Comparison of ENCODE assay signal across 21 cellular contexts in the genomic region with DNA sequence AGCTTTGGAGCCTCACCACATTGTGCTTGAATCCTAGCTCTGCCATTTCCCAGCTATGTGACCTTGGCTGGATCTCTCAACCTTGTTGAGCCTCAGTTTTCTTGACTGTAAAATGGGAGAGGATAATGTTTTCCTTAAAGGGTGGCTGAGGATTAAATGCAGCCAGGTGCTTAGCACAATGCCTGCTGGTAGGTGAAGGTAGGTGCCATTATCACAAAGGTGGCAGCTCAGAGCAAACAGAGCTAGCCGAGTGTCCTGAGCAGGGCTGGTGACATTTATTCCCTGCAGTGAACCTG.
"Had no signal": no experiment of that assay in that cellular context is flagged by ENCODE, and none has a peak within 500 bp of the region (broad histone marks: within the 10 kb centered on the region; RNA-seq: fewer than 3 reads in every experiment).

No MANE protein-coding gene starts in this region.

- H3K4me3 Mint-ChIP-seq: activated CD8-positive, alpha-beta T cell treated with anti-CD3 and anti-CD28 coated beads, Interleukin-2, amount 10 ng/mL, durations not matched to agents 7 days and 5 days; activated naive CD4-positive, alpha-beta T cell treated with anti-CD3 and anti-CD28 coated beads, Interleukin-2, amount 50 U/mL, for 24 hours; activated T-helper 1 cell treated with anti-CD3 and anti-CD28 coated beads, Interleukin-12 subunit alpha, Interleukin-12 subunit beta, Interleukin-2, Interleukin-4 antibody, amounts not matched to agents 30 ng/mL and 10 ng/mL and 1 ng/mL, durations not matched to agents 14 hours and 24 hours and 36 hours; natural killer cell; stimulated activated naive B cell treated with anti-CD40 and anti-IgM and Interleukin-4, amounts not matched to agents 10 μg/mL and 1 μg/mL and 100 μg/mL, for 72 hours had no signal

- ATAC-seq: activated CD8-positive, alpha-beta T cell treated with anti-CD3 and anti-CD28 coated beads, Interleukin-2, amount 10 ng/mL, durations not matched to agents 7 days and 5 days; esophagus mucosa; natural killer cell; stimulated activated naive B cell treated with anti-CD40 and anti-IgM and Interleukin-4, amounts not matched to agents 10 μg/mL and 1 μg/mL and 100 μg/mL, for 72 hours; upper lobe of right lung had no signal

- H3K4me3 ChIP-seq: left ventricle myocardium inferior, smooth muscle cell, thoracic aorta, upper lobe of right lung had no signal

- H3K4me2 ChIP-seq: smooth muscle cell had no signal

- H3K9me3 Mint-ChIP-seq: activated naive CD4-positive, alpha-beta T cell treated with anti-CD3 and anti-CD28 coated beads, Interleukin-2, amount 50 U/mL, for 24 hours; activated T-helper 1 cell treated with anti-CD3 and anti-CD28 coated beads, Interleukin-12 subunit alpha, Interleukin-12 subunit beta, Interleukin-2, Interleukin-4 antibody, amounts not matched to agents 30 ng/mL and 10 ng/mL and 1 ng/mL, durations not matched to agents 14 hours and 24 hours and 36 hours; stimulated activated naive B cell treated with anti-CD40 and anti-IgM and Interleukin-4, amounts not matched to agents 10 μg/mL and 1 μg/mL and 100 μg/mL, for 72 hours had no signal

- FAIRE-seq: endothelial cell of umbilical vein, frontal cortex had no signal

- H3K36me3 Mint-ChIP-seq: activated naive CD4-positive, alpha-beta T cell treated with anti-CD3 and anti-CD28 coated beads, Interleukin-2, amount 50 U/mL, for 24 hours; natural killer cell; stimulated activated naive B cell treated with anti-CD40 and anti-IgM and Interleukin-4, amounts not matched to agents 10 μg/mL and 1 μg/mL and 100 μg/mL, for 72 hours had no signal

- H3K27ac ChIP-seq: brain microvascular endothelial cell, left ventricle myocardium inferior, thoracic aorta, upper lobe of right lung, VCaP had no signal

- H3K27me3 ChIP-seq: upper lobe of right lung had no signal

- DNase-seq: activated CD4-positive, alpha-beta T cell treated with anti-CD3 and anti-CD28 coated beads, Interleukin-2, amount 50 U/mL, for 1 hour; activated CD4-positive, CD25-positive, alpha-beta regulatory T cell treated with anti-CD3 and anti-CD28 coated beads, Interleukin-2, amount 50 U/mL, for 72 hours; activated CD8-positive, alpha-beta T cell treated with anti-CD3 and anti-CD28 coated beads, Interleukin-2, amount 10 ng/mL, durations not matched to agents 7 days and 5 days; activated gamma-delta T cell; anterior cingulate cortex; brain microvascular endothelial cell; central memory CD4-positive, alpha-beta T cell; effector memory CD4-positive, alpha-beta T cell; left ventricle myocardium inferior; natural killer cell; stimulated activated CD4-positive, alpha-beta T cell treated with anti-CD3 and anti-CD28 coated beads, Interleukin-15, amount 100 ng/mL, for 24 hours; stimulated activated naive B cell treated with anti-CD40 and anti-IgM and Interleukin-4, amounts not matched to agents 10 μg/mL and 1 μg/mL and 100 μg/mL, for 72 hours; upper lobe of right lung had no signal

- H3K4me1 Mint-ChIP-seq: activated naive CD4-positive, alpha-beta T cell treated with anti-CD3 and anti-CD28 coated beads, Interleukin-2, amount 50 U/mL, for 24 hours; natural killer cell; stimulated activated naive B cell treated with anti-CD40 and anti-IgM and Interleukin-4, amounts not matched to agents 10 μg/mL and 1 μg/mL and 100 μg/mL, for 72 hours had no signal

- H3K27ac Mint-ChIP-seq: activated CD8-positive, alpha-beta T cell treated with anti-CD3 and anti-CD28 coated beads, Interleukin-2, amount 10 ng/mL, durations not matched to agents 7 days and 5 days; activated naive CD4-positive, alpha-beta T cell treated with anti-CD3 and anti-CD28 coated beads, Interleukin-2, amount 50 U/mL, for 24 hours; activated T-helper 1 cell treated with anti-CD3 and anti-CD28 coated beads, Interleukin-12 subunit alpha, Interleukin-12 subunit beta, Interleukin-2, Interleukin-4 antibody, amounts not matched to agents 30 ng/mL and 10 ng/mL and 1 ng/mL, durations not matched to agents 14 hours and 24 hours and 36 hours; natural killer cell; stimulated activated naive B cell treated with anti-CD40 and anti-IgM and Interleukin-4, amounts not matched to agents 10 μg/mL and 1 μg/mL and 100 μg/mL, for 72 hours had no signal

- H3K4me1 ChIP-seq: left ventricle myocardium inferior, upper lobe of right lung had no signal

- H3K36me3 ChIP-seq: brain microvascular endothelial cell, left ventricle myocardium inferior, thoracic aorta, upper lobe of right lung had no signal
